In the genomic region with DNA sequence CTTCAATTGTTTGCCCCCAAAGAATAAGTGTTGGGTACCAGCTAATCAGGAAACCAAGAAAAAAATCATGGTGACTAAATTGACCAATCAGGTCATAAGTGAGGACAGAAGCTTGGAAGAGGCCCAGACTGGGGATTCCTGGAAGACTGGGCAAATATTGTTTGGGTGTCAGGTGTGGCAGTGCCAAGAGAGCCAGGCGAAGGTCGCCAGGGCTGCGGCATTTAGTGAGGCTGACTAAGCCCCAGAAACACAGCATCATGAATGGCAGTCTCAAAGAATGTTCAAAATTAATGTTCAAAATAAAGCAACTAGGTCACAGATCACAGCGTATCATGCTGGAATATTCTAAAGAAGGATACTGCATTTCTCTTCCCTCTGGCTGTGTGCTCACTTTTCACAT, we compare ENCODE assay signal across 1 cellular context.
TF ChIP-seq lines count a peak whose summit lies in the region.

No MANE protein-coding gene starts in this region.

TF ChIP-seq in IMR-90, 13 proteins besides CTCF, POLR2A, EP300 and RAD21:
- TF ChIP-seq CEBPB (IDR thresholded peaks at IDR 0.05; ENCODE audit: low read depth, low read length) (no peak), MAZ (IDR thresholded peaks at IDR 0.05; ENCODE audit: borderline replicate concordance, low read depth, low read length) (no peak), RCOR1 (IDR thresholded peaks at IDR 0.05; ENCODE audit: insufficient replicate concordance, low read length) (no peak), NFE2L2 (IDR thresholded peaks at IDR 0.05; ENCODE audit: low read depth, low read length) (no peak), MXI1 (IDR thresholded peaks at IDR 0.05; ENCODE audit: borderline replicate concordance, low read depth, low read length) (no peak), RFX5 (IDR thresholded peaks at IDR 0.05; ENCODE audit: low read depth, low read length) (no peak), MAFK (IDR thresholded peaks at IDR 0.05; ENCODE audit: low read depth, low read length) (no peak), SMC3 (IDR thresholded peaks at IDR 0.05; ENCODE audit: low read depth, low read length) (no peak), FOS (IDR thresholded peaks at IDR 0.05; ENCODE audit: low read depth, low read length) (no peak), BHLHE40 (IDR thresholded peaks at IDR 0.05; ENCODE audit: low read depth, low read length) (no peak), CHD1 (IDR thresholded peaks at IDR 0.05; ENCODE audit: low read depth, low read length) (no peak)
- TF ChIP-seq, protein P1, sequence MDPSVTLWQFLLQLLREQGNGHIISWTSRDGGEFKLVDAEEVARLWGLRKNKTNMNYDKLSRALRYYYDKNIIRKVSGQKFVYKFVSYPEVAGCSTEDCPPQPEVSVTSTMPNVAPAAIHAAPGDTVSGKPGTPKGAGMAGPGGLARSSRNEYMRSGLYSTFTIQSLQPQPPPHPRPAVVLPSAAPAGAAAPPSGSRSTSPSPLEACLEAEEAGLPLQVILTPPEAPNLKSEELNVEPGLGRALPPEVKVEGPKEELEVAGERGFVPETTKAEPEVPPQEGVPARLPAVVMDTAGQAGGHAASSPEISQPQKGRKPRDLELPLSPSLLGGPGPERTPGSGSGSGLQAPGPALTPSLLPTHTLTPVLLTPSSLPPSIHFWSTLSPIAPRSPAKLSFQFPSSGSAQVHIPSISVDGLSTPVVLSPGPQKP (IDR thresholded peaks at IDR 0.05; ENCODE audit: borderline replicate concordance, low read depth, low read length) = no peak
- TF ChIP-seq, protein P2, sequence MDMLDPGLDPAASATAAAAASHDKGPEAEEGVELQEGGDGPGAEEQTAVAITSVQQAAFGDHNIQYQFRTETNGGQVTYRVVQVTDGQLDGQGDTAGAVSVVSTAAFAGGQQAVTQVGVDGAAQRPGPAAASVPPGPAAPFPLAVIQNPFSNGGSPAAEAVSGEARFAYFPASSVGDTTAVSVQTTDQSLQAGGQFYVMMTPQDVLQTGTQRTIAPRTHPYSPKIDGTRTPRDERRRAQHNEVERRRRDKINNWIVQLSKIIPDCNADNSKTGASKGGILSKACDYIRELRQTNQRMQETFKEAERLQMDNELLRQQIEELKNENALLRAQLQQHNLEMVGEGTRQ (IDR thresholded peaks at IDR 0.05; ENCODE audit: low read depth, low read length) = no peak
TF ChIP-seq in IMR-90: peak in this region for 0.
